In genomic region chr12:54296393-54297121, GRCh38 we compare ENCODE assay signal across 1 cellular context.
TF ChIP-seq lines count a peak whose summit lies in the region.

No MANE protein-coding gene starts in this region.

TF ChIP-seq in K562, 482 proteins besides CTCF, POLR2A, EP300 and RAD21 (continued from another document and continues in another):
- peak; percentile 36 for TF ChIP-seq POLR2B (IDR thresholded peaks at IDR 0.05; ENCODE audit: low read depth, partially characterized antibody)
- TF ChIP-seq CHD2 (IDR thresholded peaks at IDR 0.05; ENCODE audit: low read depth, low read length), result no peak
- no peak for TF ChIP-seq MEF2A (IDR thresholded peaks at IDR 0.05; ENCODE audit: control insufficient read depth, low read depth, low read length)
- peak; percentile 65 for TF ChIP-seq NFIC (IDR thresholded peaks at IDR 0.05)
- TF ChIP-seq ATF7 (IDR thresholded peaks at IDR 0.05), result no peak
- TF ChIP-seq CHCHD3 (CRISPR knock-in tag; IDR thresholded peaks at IDR 0.05), result no peak
- 0 out of 2 replicates have a peak, but pooled peaks have one; percentile 18 for TF ChIP-seq SMAD4 (CRISPR knock-in tag; conservative IDR thresholded peaks at IDR 0.05)
- no peak for TF ChIP-seq ZNF79 (CRISPR knock-in tag; IDR thresholded peaks at IDR 0.05; ENCODE audit: low read depth)
- no peak for TF ChIP-seq GTF2F1 (IDR thresholded peaks at IDR 0.05; ENCODE audit: low read depth, low read length)
- no peak for TF ChIP-seq ARID3A (IDR thresholded peaks at IDR 0.05; ENCODE audit: borderline replicate concordance, low read depth, low read length)
- TF ChIP-seq TSC22D4 (tag; IDR thresholded peaks at IDR 0.05), result no peak
- TF ChIP-seq THRAP3 (IDR thresholded peaks at IDR 0.05; ENCODE audit: borderline replicate concordance), result no peak
- no peak for TF ChIP-seq ZNF609 (CRISPR knock-in tag; IDR thresholded peaks at IDR 0.05; ENCODE audit: borderline replicate concordance)
- no peak for TF ChIP-seq POLR2AphosphoS2 (IDR thresholded peaks at IDR 0.05; ENCODE audit: low read length)
- TF ChIP-seq ZFP30 (CRISPR knock-in tag; IDR thresholded peaks at IDR 0.05; ENCODE audit: borderline replicate concordance), result no peak
- TF ChIP-seq NFE2 (IDR thresholded peaks at IDR 0.05; ENCODE audit: low read depth), result no peak
- TF ChIP-seq ZNF592 (IDR thresholded peaks at IDR 0.05), result no peak
- TF ChIP-seq HDAC8 (tag; IDR thresholded peaks at IDR 0.05), result no peak
- TF ChIP-seq HMBOX1 (IDR thresholded peaks at IDR 0.05), result no peak
- no peak for TF ChIP-seq FOXP4 (CRISPR knock-in tag; IDR thresholded peaks at IDR 0.05; ENCODE audit: borderline replicate concordance)
- TF ChIP-seq TRIM24 (IDR thresholded peaks at IDR 0.05), result peak in 1 of 2 experiments; percentile 30; a peak in 1 of 4 replicates
- TF ChIP-seq ARID1B (IDR thresholded peaks at IDR 0.05), result peak; percentile 81
- TF ChIP-seq NCOA2 (IDR thresholded peaks at IDR 0.05; ENCODE audit: partially characterized antibody in 2 of 2), result no peak
- TF ChIP-seq TCF15 (CRISPR knock-in tag; IDR thresholded peaks at IDR 0.05), result no peak
- no peak for TF ChIP-seq ZNF707 (CRISPR knock-in tag; conservative IDR thresholded peaks at IDR 0.05)
- TF ChIP-seq HDGF (IDR thresholded peaks at IDR 0.05), result peak; percentile 94; the same call in 1 of the 2 replicates
- 0 out of 2 replicates have a peak, but pooled peaks have one; percentile 37 for TF ChIP-seq CXXC5 (CRISPR knock-in tag; IDR thresholded peaks at IDR 0.05)
- no peak for TF ChIP-seq PTRF (tag; IDR thresholded peaks at IDR 0.05)
- TF ChIP-seq TBL1XR1 (IDR thresholded peaks at IDR 0.05; ENCODE audit: low read length in 2 of 2), result peak; percentile 9 to 50; a peak in 1 of 4 replicates
- TF ChIP-seq ZNF277 (CRISPR knock-in tag; IDR thresholded peaks at IDR 0.05; ENCODE audit: borderline replicate concordance), result no peak
- no peak for TF ChIP-seq SMC3 (conservative IDR thresholded peaks at IDR 0.05; ENCODE audit: insufficient read depth, low read depth, low read length)
- TF ChIP-seq CBX3 (IDR thresholded peaks at IDR 0.05; ENCODE audit: borderline replicate concordance in 1 of 2, low read length in 2 of 2), result 0 out of 3 replicates have a peak, but pooled peaks of 1 of the 2 experiments have one; percentile 36
- TF ChIP-seq MXD1 (CRISPR knock-in tag; IDR thresholded peaks at IDR 0.05; ENCODE audit: borderline replicate concordance, poor library complexity, severe bottlenecking), result no peak
- no peak for TF ChIP-seq THRA (IDR thresholded peaks at IDR 0.05)
- no peak; the same call in 1 of the 2 replicates for TF ChIP-seq ZNF76 (CRISPR knock-in tag; IDR thresholded peaks at IDR 0.05; ENCODE audit: borderline replicate concordance)
